Comparison of ENCODE assay signal across 12 cellular contexts in the genomic region with DNA sequence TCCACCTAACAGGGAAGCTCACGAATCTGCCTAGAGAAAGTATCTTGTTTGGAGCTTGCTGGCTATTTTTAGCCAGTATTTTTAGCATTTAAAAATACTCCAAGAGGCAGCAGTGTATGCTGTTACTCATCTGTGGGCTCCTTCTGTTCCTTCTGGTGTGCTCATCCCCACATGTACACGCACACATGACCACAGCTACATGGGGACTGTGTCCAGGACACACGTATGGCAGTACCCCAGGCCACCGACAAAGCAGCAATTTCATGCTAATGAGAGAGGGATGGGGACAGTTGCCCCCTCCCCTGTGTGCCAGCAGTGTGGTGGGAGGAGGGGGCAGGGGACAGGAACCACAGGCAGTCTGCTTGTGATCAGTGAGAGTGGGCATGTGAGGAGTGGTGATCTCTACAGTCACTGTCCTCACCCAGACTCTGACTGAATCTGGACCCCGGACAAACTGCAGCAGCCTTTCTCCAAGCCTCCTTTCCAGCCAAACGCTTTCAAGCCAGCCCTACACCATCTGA. TPM values are rescaled to one million over a fixed set of nuclear protein-coding genes. Genes with fewer than 3 reads are reported as not detected.
A peak's percentile ranks its signal among the peaks of the same experiment; 100 is the strongest.
DNase-seq lines count a peak whose midpoint lies in the region; ATAC-seq, FAIRE-seq and TF ChIP-seq lines count a peak whose summit lies in the region.
"Had no signal": no experiment of that assay in that cellular context is flagged by ENCODE, and none has a peak within 500 bp of the region (broad histone marks: within the 10 kb centered on the region; RNA-seq: fewer than 3 reads in every experiment).

No MANE protein-coding gene starts in this region.

- no peak for TF ChIP-seq POLR2A in spleen (IDR thresholded peaks at IDR 0.05)

- no peaks in the 10 kb centered on the region for H4K20me1 ChIP-seq in Karpas-422 (ENCODE audit: insufficient read depth, low read depth, low read length)
- H4K20me1 ChIP-seq in astrocyte (ENCODE audit: insufficient read depth, low read length): no peaks in the 10 kb centered on the region

- WGBS in spleen, 5 donors: 71 to 78% (median 77%) methylated on average over 6 of the region's 6 CpGs

- H3K9me3 ChIP-seq in Karpas-422 (ENCODE audit: low read length) (no peaks in the 10 kb centered on the region), astrocyte (ENCODE audit: insufficient read depth, low read depth, low read length) (no peaks in the 10 kb centered on the region), kidney (ENCODE audit: control insufficient read depth in 1 of 2, low read length in 2 of 2) (no peaks in the 10 kb centered on the region), spleen (no peaks in the 10 kb centered on the region), WERI-Rb-1 (ENCODE audit: severe bottlenecking) (no peaks in the 10 kb centered on the region)

- no peaks in the 10 kb centered on the region for H3K9me3 Mint-ChIP-seq in astrocyte (ENCODE audit: unreplicated experiment)
- H3K9me3 Mint-ChIP-seq: activated T-cell treated with anti-CD3 and anti-CD28 coated beads, Interleukin-2, amount 50 U/mL, for 24 hours had no signal

- TF ChIP-seq CTCF in astrocyte (IDR thresholded peaks at IDR 0.05; ENCODE audit: insufficient read depth, low read depth, low read length) (no peak), kidney (IDR thresholded peaks at IDR 0.05; ENCODE audit: borderline replicate concordance, extremely low read depth, insufficient read depth) (no peak), spleen (IDR thresholded peaks at IDR 0.05 in 8 of 11, conservative IDR thresholded peaks at IDR 0.05 in 3 of 11) (no peak), WERI-Rb-1 (IDR thresholded peaks at IDR 0.05; ENCODE audit: low read depth, low read length) (no peak)

- ATAC-seq in GM18873 (IDR thresholded peaks at IDR 0.05; ENCODE audit: low FRiP score, unreplicated experiment): no peak

- H3K4me3 Mint-ChIP-seq in astrocyte (ENCODE audit: unreplicated experiment): peak overlapping the region; percentile 85

- no peaks in the 10 kb centered on the region for H3K9me2 ChIP-seq in Karpas-422 (replicated peaks; ENCODE audit: insufficient read depth, low read length)

- H2AFZ ChIP-seq in Karpas-422 (ENCODE audit: low read length) (no peak overlapping the region), astrocyte (ENCODE audit: low read depth, low read length) (peak overlapping the region; percentile 4)

- H3K79me2 ChIP-seq in Karpas-422 (ENCODE audit: low read length) (peaks cover 25% of the 10 kb centered on the region), astrocyte (ENCODE audit: insufficient read depth, low read length) (no peaks in the 10 kb centered on the region)

- intact Hi-C loops in kidney (cut with DNase I) (no loop called here), spleen (cut with DNase I; ENCODE audit: low total_unique reads) (no loop called here)

- H3K27me3 Mint-ChIP-seq in astrocyte (ENCODE audit: low read depth, unreplicated experiment): peaks cover 8% of the 10 kb centered on the region

- DNase-seq in Karpas-422 (no peak), astrocyte (ENCODE audit: low read depth) (no peak), kidney (peak; percentile 44), spleen (peak; percentile 49), WERI-Rb-1 (no peak), NCI-H187 treated with DMSO at 0.1 percent for 48 hours (lab: John Stamatoyannopoulos, UW) (no peak)
- DNase-seq: activated T-cell treated with anti-CD3 and anti-CD28 coated beads, Interleukin-2, amount 50 U/mL, for 24 hours; DND-41; NCI-H1092 treated with DMSO at 0.1 percent for 48 hours; NCI-H774 had no signal

- peak overlapping the region; percentile 72 for H3K9ac ChIP-seq in Karpas-422 (ENCODE audit: low read length)
- no peak overlapping the region for H3K9ac ChIP-seq in astrocyte (ENCODE audit: low read length)
- H3K9ac ChIP-seq in kidney (ENCODE audit: low read length in 2 of 2): peak overlapping the region; percentile 21 to 35

- H3K4me3 ChIP-seq in Karpas-422 (ENCODE audit: low read length) (peak overlapping the region; percentile 55), astrocyte (ENCODE audit: insufficient read depth, low read depth, low read length) (no peak overlapping the region), kidney (ENCODE audit: low read length in 2 of 2) (peak overlapping the region; percentile 32 to 47), spleen (no peak overlapping the region), WERI-Rb-1 (ENCODE audit: low read depth, low read length) (no peak overlapping the region)

- H3K27me3 ChIP-seq in Karpas-422 (ENCODE audit: low read length) (no peaks in the 10 kb centered on the region), astrocyte (ENCODE audit: insufficient read depth, low read length) (peaks cover 11% of the 10 kb centered on the region), spleen (replicated peaks in 1 of 7) (peaks cover 0 to 86% (median 40%) of the 10 kb centered on the region in 7 donors), WERI-Rb-1 (ENCODE audit: insufficient read depth, low read depth, severe bottlenecking) (no peaks in the 10 kb centered on the region)

- H3K27ac ChIP-seq in Karpas-422 (ENCODE audit: low read length) (peak overlapping the region; percentile 94), astrocyte (ENCODE audit: low read depth, low read length) (no peak overlapping the region), kidney (ENCODE audit: low read depth in 2 of 2, low read length in 2 of 2) (peak overlapping the region; percentile 64 to 68), spleen (no peak overlapping the region), WERI-Rb-1 (no peak overlapping the region)

- H3K4me1 Mint-ChIP-seq in astrocyte (ENCODE audit: low read depth, unreplicated experiment): peaks cover 35% of the 10 kb centered on the region

- FAIRE-seq in astrocyte (lab: Jason Lieb, UNC) (no peak), kidney (lab: Jason Lieb, UNC) (no peak)

- no peaks in the 10 kb centered on the region for H3K36me3 Mint-ChIP-seq in astrocyte (ENCODE audit: low read depth, unreplicated experiment)

- H3K36me3 ChIP-seq in Karpas-422 (ENCODE audit: insufficient read depth, low read length) (no peaks in the 10 kb centered on the region), astrocyte (ENCODE audit: insufficient read depth, low read length) (no peaks in the 10 kb centered on the region), kidney (ENCODE audit: control insufficient read depth in 1 of 2, insufficient read depth in 2 of 2, low read length in 2 of 2) (peaks cover 3 to 6% of the 10 kb centered on the region in 2 donors), spleen (no peaks in the 10 kb centered on the region), WERI-Rb-1 (no peaks in the 10 kb centered on the region)

- H3K27ac Mint-ChIP-seq in astrocyte (ENCODE audit: unreplicated experiment): peak overlapping the region; percentile 34
- H3K27ac Mint-ChIP-seq: activated T-cell treated with anti-CD3 and anti-CD28 coated beads, Interleukin-2, amount 50 U/mL, for 24 hours had no signal

- H3K4me1 ChIP-seq in Karpas-422 (ENCODE audit: low read length): peaks cover 88% of the 10 kb centered on the region
- peaks cover 27% of the 10 kb centered on the region for H3K4me1 ChIP-seq in astrocyte (ENCODE audit: insufficient read depth, low read length)
- peaks cover 36 to 57% of the 10 kb centered on the region in 2 donors for H3K4me1 ChIP-seq in kidney (ENCODE audit: control insufficient read depth in 1 of 2, insufficient read depth in 1 of 2, low read depth in 1 of 2, low read length in 2 of 2)
- H3K4me1 ChIP-seq in spleen: peaks cover 0 to 35% (median 18%) of the 10 kb centered on the region in 6 donors

- peak overlapping the region; percentile 66 for H3K4me2 ChIP-seq in Karpas-422 (ENCODE audit: low read depth, low read length, poor library complexity, severe bottlenecking)
- H3K4me2 ChIP-seq in astrocyte (ENCODE audit: low read length): no peak overlapping the region

RNA-seq across cellular contexts. Expression of a gene that starts 16.4 kb away (rescaled TPM):
- 15.4 and 16.9 TPM in 2 replicates for total RNA-seq in Karpas-422 (2014; rRNA removed; shearing (Covaris generic); ENCODE audit: low replicate concordance)
- total RNA-seq in astrocyte: 6.5 and 6.7 TPM in 2 replicates
- 30.4 TPM for total RNA-seq in kidney
- polyA plus RNA-seq in kidney (ENCODE audit: insufficient read depth, low read depth, low replicate concordance): 57.6 TPM
- total RNA-seq in spleen: under 1 TPM; 0.28 to 0.88 (median 0.60) TPM
- polyA plus RNA-seq in spleen: under 1 TPM; 0.15 to 0.58 (median 0.27) TPM

RNA-seq across cellular contexts. Expression of a gene that starts 18.6 kb away (rescaled TPM):
- not detected in 2 replicates for total RNA-seq in Karpas-422 (2014; rRNA removed; shearing (Covaris generic); ENCODE audit: low replicate concordance)
- total RNA-seq in astrocyte (not detected in 2 replicates), kidney (not detected), spleen (under 1 TPM in 1 of 7 donors, not detected in 6; 0.16 TPM)
- polyA plus RNA-seq in kidney (ENCODE audit: insufficient read depth, low read depth, low replicate concordance) (not detected), spleen (under 1 TPM; 0.02 to 0.03 (median 0.02) TPM)
- total RNA-seq: posterior vena cava had no signal

RNA-seq across cellular contexts. Expression of a gene that starts 24.4 kb away (rescaled TPM):
- total RNA-seq in Karpas-422 (2014; rRNA removed; shearing (Covaris generic); ENCODE audit: low replicate concordance): not detected in 2 replicates
- total RNA-seq in astrocyte: 5.6 and 6.3 TPM in 2 replicates
- total RNA-seq in kidney: 42.8 TPM
- 40.4 TPM for polyA plus RNA-seq in kidney (ENCODE audit: insufficient read depth, low read depth, low replicate concordance)
- 10 to 100 TPM; 21.3 to 55.0 (median 35.8) TPM for total RNA-seq in spleen
- 10 to 100 TPM; 10.3 to 29.0 (median 20.2) TPM for polyA plus RNA-seq in spleen

RNA-seq across cellular contexts. Expression of a gene that starts 30.8 kb away (rescaled TPM):
- 3.9 and 8.8 TPM in 2 replicates for total RNA-seq in Karpas-422 (2014; rRNA removed; shearing (Covaris generic); ENCODE audit: low replicate concordance)
- total RNA-seq in astrocyte (31.8 and 33.3 TPM in 2 replicates), kidney (23.5 TPM), spleen (10 to 100 TPM; 13.6 to 18.2 (median 16.5) TPM)
- polyA plus RNA-seq in kidney (ENCODE audit: insufficient read depth, low read depth, low replicate concordance) (18.2 TPM), spleen (10 to 100 TPM in 2 of 3 donors, 1 to 10 TPM in 1; 8.6 to 13.2 (median 10.0) TPM)

RNA-seq across cellular contexts. Expression of a gene that starts 48.2 kb away (rescaled TPM):
- total RNA-seq in Karpas-422 (2014; rRNA removed; shearing (Covaris generic); ENCODE audit: low replicate concordance): 2.0 and 2.1 TPM in 2 replicates
- 188 and 213 TPM in 2 replicates for total RNA-seq in astrocyte
- total RNA-seq in kidney: 137 TPM
- polyA plus RNA-seq in kidney (ENCODE audit: insufficient read depth, low read depth, low replicate concordance): 42.1 TPM
- 100 to 1,000 TPM in 4 of 7 donors, 10 to 100 TPM in 3; 24.2 to 612 (median 139) TPM for total RNA-seq in spleen
- 10 to 100 TPM; 10.3 to 19.3 (median 12.2) TPM for polyA plus RNA-seq in spleen

Comparison
In these comparisons a context has a peak if more than half of its experiments do, and no peak if none do; other contexts are left out.
1. DNase-seq: peak in kidney (single experiment) and spleen (single experiment); none in Karpas-422 (single experiment), astrocyte (single experiment), WERI-Rb-1 (single experiment) and NCI-H187 treated with DMSO at 0.1 percent for 48 hours (single experiment).
2. H3K27ac ChIP-seq: peak in Karpas-422 (single experiment) and kidney (2 of 2); none in astrocyte (single experiment), spleen (0 of 8) and WERI-Rb-1 (single experiment).
3. H3K4me3 ChIP-seq: peak in Karpas-422 (single experiment) and kidney (2 of 2); none in astrocyte (single experiment), spleen (0 of 8) and WERI-Rb-1 (single experiment).